In genomic region chr2:26615336-26616031, GRCh38 we compare ENCODE assay signal across 17 cellular contexts. TPM values are rescaled to one million over a fixed set of nuclear protein-coding genes. Genes with fewer than 3 reads are reported as not detected.
DNase-seq lines count a peak whose midpoint lies in the region; TF ChIP-seq lines count a peak whose summit lies in the region.
"Had no signal": no experiment of that assay in that cellular context is flagged by ENCODE, and none has a peak within 500 bp of the region (broad histone marks: within the 10 kb centered on the region; RNA-seq: fewer than 3 reads in every experiment).

No MANE protein-coding gene starts in this region.

- no peaks in the 10 kb centered on the region for H3K36me3 Mint-ChIP-seq in HFFc6 (ENCODE audit: low read depth)
- H3K36me3 Mint-ChIP-seq: activated naive CD8-positive, alpha-beta T cell treated with anti-CD3 and anti-CD28 coated beads for 36 hours; CD8-positive, alpha-beta memory T cell; stimulated activated memory B cell treated with anti-CD40 and anti-IgM and Interleukin-4, amounts not matched to agents 10 μg/mL and 1 μg/mL and 100 μg/mL, for 72 hours; T-cell had no signal

- H3K27ac Mint-ChIP-seq in HFFc6: no peak overlapping the region
- H3K27ac Mint-ChIP-seq: activated naive CD8-positive, alpha-beta T cell treated with anti-CD3 and anti-CD28 coated beads for 36 hours; CD8-positive, alpha-beta memory T cell; stimulated activated memory B cell treated with anti-CD40 and anti-IgM and Interleukin-4, amounts not matched to agents 10 μg/mL and 1 μg/mL and 100 μg/mL, for 72 hours; T-cell had no signal

- DNase-seq in EH (ENCODE audit: low read depth) (peak; percentile 11), HFFc6 (no peak), WERI-Rb-1 (no peak), midbrain (lab: John Stamatoyannopoulos, UW) (peak; percentile 12), MV-4-11 (lab: John Stamatoyannopoulos, UW) (no peak), NCI-H69 (lab: John Stamatoyannopoulos, UW) (no peak), RKO (ENCODE audit: low spot score) (no peak)
- no peak for DNase-seq in stimulated activated CD4-positive, alpha-beta T cell treated with anti-CD3 and anti-CD28 coated beads, Interleukin-1b, Interleukin-23, amount 100 ng/mL, for 48 hours
- DNase-seq: activated naive CD8-positive, alpha-beta T cell treated with anti-CD3 and anti-CD28 coated beads for 36 hours; CD8-positive, alpha-beta memory T cell; NCI-H1436 treated with DMSO at 0.1 percent for 48 hours; NK-92 treated with Interleukin-12 subunit alpha and Interleukin-12 subunit beta, amount 100 ng/mL, for 24 hours; T-cell had no signal

- H3K27me3 ChIP-seq in WERI-Rb-1 (ENCODE audit: insufficient read depth, low read depth, severe bottlenecking): no peaks in the 10 kb centered on the region

- H3K4me3 Mint-ChIP-seq in HFFc6: no peak overlapping the region
- H3K4me3 Mint-ChIP-seq: activated naive CD8-positive, alpha-beta T cell treated with anti-CD3 and anti-CD28 coated beads for 36 hours; CD8-positive, alpha-beta memory T cell; stimulated activated memory B cell treated with anti-CD40 and anti-IgM and Interleukin-4, amounts not matched to agents 10 μg/mL and 1 μg/mL and 100 μg/mL, for 72 hours; T-cell had no signal

- H3K4me3 ChIP-seq in WERI-Rb-1 (ENCODE audit: low read depth, low read length): no peak overlapping the region

- TF ChIP-seq CTCF in HFFc6 (IDR thresholded peaks at IDR 0.05): peak; percentile 46
- TF ChIP-seq CTCF in WERI-Rb-1 (IDR thresholded peaks at IDR 0.05; ENCODE audit: low read depth, low read length): peak; percentile 42; the same call in 1 of the 2 replicates

- no peaks in the 10 kb centered on the region for H3K36me3 ChIP-seq in WERI-Rb-1

- H3K9me3 Mint-ChIP-seq in HFFc6: no peaks in the 10 kb centered on the region
- H3K9me3 Mint-ChIP-seq: activated naive CD8-positive, alpha-beta T cell treated with anti-CD3 and anti-CD28 coated beads for 36 hours; CD8-positive, alpha-beta memory T cell; T-cell had no signal

- no peaks in the 10 kb centered on the region for H3K4me1 Mint-ChIP-seq in HFFc6 (ENCODE audit: low read depth)
- H3K4me1 Mint-ChIP-seq: CD8-positive, alpha-beta memory T cell had no signal

- H3K27ac ChIP-seq in WERI-Rb-1: peak overlapping the region; percentile 85

- H3K9me3 ChIP-seq in WERI-Rb-1 (ENCODE audit: severe bottlenecking): no peaks in the 10 kb centered on the region

- peaks cover 66% of the 10 kb centered on the region for H3K27me3 Mint-ChIP-seq in HFFc6 (ENCODE audit: insufficient read depth)

RNA-seq across cellular contexts. Expression of gene CIB4, which starts 25.7 kb away (rescaled TPM):
- total RNA-seq in HFFc6 (2021; fragmentation: NEBNext Ultra II Directional; extraction: Animal tissue kit (Norgen Biotek cat#: 25700)): not detected
- total RNA-seq: activated naive CD8-positive, alpha-beta T cell treated with anti-CD3 and anti-CD28 coated beads for 36 hours; CD8-positive, alpha-beta memory T cell; dermis microvascular lymphatic vessel endothelial cell; glomerular endothelial cell; liver; T-cell had no signal

Comparison
In these comparisons a context has a peak if more than half of its experiments do, and no peak if none do; other contexts are left out.
1. DNase-seq: peak in EH (single experiment) and midbrain (single experiment); none in HFFc6 (single experiment), WERI-Rb-1 (single experiment), MV-4-11 (single experiment), NCI-H69 (single experiment), stimulated activated CD4-positive, alpha-beta T cell treated with anti-CD3 and anti-CD28 coated beads, Interleukin-1b, Interleukin-23, amount 100 ng/mL, for 48 hours (single experiment) and RKO (single experiment).